Comparison of ENCODE assay signal across 33 cellular contexts in the genomic region with DNA sequence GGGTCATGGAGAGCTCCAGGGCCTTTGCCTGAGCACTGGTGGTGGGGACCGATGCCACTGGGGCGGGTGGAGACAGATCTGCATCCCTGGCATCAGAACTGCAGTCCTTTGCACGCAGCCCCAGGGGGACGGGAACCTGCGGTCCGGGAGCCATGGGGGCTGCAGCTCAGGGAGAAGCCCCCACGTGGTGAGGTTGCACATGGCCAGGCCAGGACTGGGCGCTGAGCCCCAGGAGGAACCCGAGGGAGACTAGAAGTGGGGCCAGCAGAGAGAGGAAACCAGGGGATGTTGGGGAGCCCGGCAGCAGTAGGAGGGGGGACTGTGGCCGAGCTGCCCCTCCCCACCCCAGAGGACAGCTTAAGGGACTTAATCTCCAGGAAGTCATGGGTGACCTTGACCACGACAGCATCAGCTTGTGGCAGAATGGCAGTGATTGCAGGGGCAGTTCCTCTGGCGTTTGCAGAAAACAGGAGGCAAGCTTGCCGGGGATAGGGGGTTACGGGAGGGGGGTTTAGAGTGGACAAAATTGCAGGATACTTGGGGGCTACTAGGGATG.
"Had no signal": no experiment of that assay in that cellular context is flagged by ENCODE, and none has a peak within 500 bp of the region (broad histone marks: within the 10 kb centered on the region; RNA-seq: fewer than 3 reads in every experiment).

No MANE protein-coding gene starts in this region.

- H3K27ac ChIP-seq: body of pancreas, breast epithelium, Peyer's patch had no signal

- H3K4me1 Mint-ChIP-seq: activated CD4-positive, alpha-beta T cell treated with anti-CD3 and anti-CD28 coated beads, Interleukin-2, amount 10 ng/mL, durations not matched to agents 24 days and 14 days; activated naive CD4-positive, alpha-beta T cell treated with anti-CD3 and anti-CD28 coated beads, Interleukin-2, amount 50 U/mL, for 24 hours; activated naive CD8-positive, alpha-beta T cell treated with anti-CD3 and anti-CD28 coated beads, Interleukin-2, amount 10 ng/mL, durations not matched to agents 7 days and 5 days; activated T-helper 17 cell treated with anti-CD3 and anti-CD28 coated beads, Interleukin-2, amount 50 U/mL, for 72 hours had no signal

- DNase-seq: activated CD4-positive, alpha-beta T cell treated with anti-CD3 and anti-CD28 coated beads, Interleukin-2, amount 10 ng/mL, durations not matched to agents 24 days and 14 days; activated CD4-positive, alpha-beta T cell treated with anti-CD3 and anti-CD28 coated beads, Interleukin-2, amount 50 U/mL, for 4 hours; activated CD8-positive, alpha-beta T cell treated with anti-CD3 and anti-CD28 coated beads for 36 hours; activated effector memory CD4-positive, alpha-beta T cell treated with anti-CD3 and anti-CD28 coated beads, Interleukin-2, amount 50 U/mL, for 16 hours; activated naive CD4-positive, alpha-beta T cell; activated naive CD8-positive, alpha-beta T cell treated with anti-CD3 and anti-CD28 coated beads, Interleukin-2, amount 10 ng/mL, durations not matched to agents 7 days and 5 days; activated T-cell treated with anti-CD3 and anti-CD28 coated beads, Interleukin-2, amount 50 U/mL, for 1 hour; activated T-cell treated with anti-CD3 and anti-CD28 coated beads, Interleukin-2, amount 50 U/mL, for 72 hours; amygdala; body of pancreas; cerebellar nuclear complex; MM.1S; NCI-H1092 treated with DMSO at 0.1 percent for 48 hours; NCI-H1417; NCI-H146; NCI-H187; NCI-H2029 treated with DMSO at 0.1 percent for 48 hours; NCI-H2107; NCI-H2171; NCI-H510A; NCI-H526; NCI-H748 treated with DMSO at 0.1 percent for 48 hours; NK-92 treated with Interleukin-12 subunit alpha and Interleukin-12 subunit beta, amount 100 ng/mL, for 24 hours; Peyer's patch; RPMI8226; SW 1271; T-helper 1 cell; T-helper 2 cell; T-helper 9 cell had no signal

- H3K4me1 ChIP-seq: body of pancreas, breast epithelium had no signal

- H3K27ac Mint-ChIP-seq: activated CD4-positive, alpha-beta T cell treated with anti-CD3 and anti-CD28 coated beads, Interleukin-2, amount 10 ng/mL, durations not matched to agents 24 days and 14 days; activated CD8-positive, alpha-beta T cell treated with anti-CD3 and anti-CD28 coated beads for 36 hours; activated naive CD4-positive, alpha-beta T cell treated with anti-CD3 and anti-CD28 coated beads, Interleukin-2, amount 50 U/mL, for 24 hours; activated naive CD8-positive, alpha-beta T cell treated with anti-CD3 and anti-CD28 coated beads, Interleukin-2, amount 10 ng/mL, durations not matched to agents 7 days and 5 days; activated T-cell treated with anti-CD3 and anti-CD28 coated beads, Interleukin-2, amount 50 U/mL, for 72 hours; activated T-helper 17 cell treated with anti-CD3 and anti-CD28 coated beads, Interleukin-2, amount 50 U/mL, for 72 hours had no signal

- H3K4me3 ChIP-seq: body of pancreas, breast epithelium, Peyer's patch had no signal

- H3K36me3 ChIP-seq: breast epithelium, Peyer's patch had no signal

- H3K27me3 Mint-ChIP-seq: activated CD4-positive, alpha-beta T cell treated with anti-CD3 and anti-CD28 coated beads, Interleukin-2, amount 10 ng/mL, durations not matched to agents 24 days and 14 days; activated CD8-positive, alpha-beta T cell treated with anti-CD3 and anti-CD28 coated beads for 36 hours; activated naive CD4-positive, alpha-beta T cell treated with anti-CD3 and anti-CD28 coated beads, Interleukin-2, amount 50 U/mL, for 24 hours had no signal

- H3K27me3 ChIP-seq: body of pancreas, Peyer's patch had no signal

- ATAC-seq: activated CD8-positive, alpha-beta T cell treated with anti-CD3 and anti-CD28 coated beads for 36 hours; activated T-cell treated with anti-CD3 and anti-CD28 coated beads, Interleukin-2, amount 50 U/mL, for 72 hours; activated T-helper 17 cell treated with anti-CD3 and anti-CD28 coated beads, Interleukin-2, amount 50 U/mL, for 72 hours; Right ventricle myocardium inferior had no signal

- H3K4me3 Mint-ChIP-seq: activated CD4-positive, alpha-beta T cell treated with anti-CD3 and anti-CD28 coated beads, Interleukin-2, amount 10 ng/mL, durations not matched to agents 24 days and 14 days; activated CD8-positive, alpha-beta T cell treated with anti-CD3 and anti-CD28 coated beads for 36 hours; activated naive CD8-positive, alpha-beta T cell treated with anti-CD3 and anti-CD28 coated beads, Interleukin-2, amount 10 ng/mL, durations not matched to agents 7 days and 5 days; activated T-cell treated with anti-CD3 and anti-CD28 coated beads, Interleukin-2, amount 50 U/mL, for 72 hours; activated T-helper 17 cell treated with anti-CD3 and anti-CD28 coated beads, Interleukin-2, amount 50 U/mL, for 72 hours had no signal
